ENCODE assay signal across 10 cellular contexts in genomic region chr5:79845448-79846197, GRCh38.
DNase-seq lines count a peak whose midpoint lies in the region; ATAC-seq and TF ChIP-seq lines count a peak whose summit lies in the region.
"Had no signal": no experiment of that assay in that cellular context is flagged by ENCODE, and none has a peak within 500 bp of the region (broad histone marks: within the 10 kb centered on the region; RNA-seq: fewer than 3 reads in every experiment).

No MANE protein-coding gene starts in this region.

- no peaks in the 10 kb centered on the region for H3K36me3 ChIP-seq in lower lobe of right lung

- no peaks in the 10 kb centered on the region for H3K4me1 ChIP-seq in lower lobe of right lung

- H3K27me3 Mint-ChIP-seq in activated naive CD8-positive, alpha-beta T cell treated with anti-CD3 and anti-CD28 coated beads for 36 hours = peaks cover 8% of the 10 kb centered on the region

- H3K9me3 ChIP-seq in lower lobe of right lung = no peaks in the 10 kb centered on the region

- H3K36me3 Mint-ChIP-seq in activated naive CD8-positive, alpha-beta T cell treated with anti-CD3 and anti-CD28 coated beads for 36 hours = no peaks in the 10 kb centered on the region

- intact Hi-C loops in left ventricle myocardium superior (cut with micrococcal nuclease) (no loop called here), lower lobe of right lung (cut with DNase I) (no loop called here)

- H3K27ac ChIP-seq in lower lobe of right lung = no peak overlapping the region

- peak; percentile 10 for DNase-seq in stimulated activated CD4-positive, alpha-beta T cell treated with anti-CD3 and anti-CD28 coated beads, Interleukin-4, amount 100 ng/mL, for 24 hours
- DNase-seq in stimulated activated CD4-positive, alpha-beta T cell treated with anti-CD3 and anti-CD28 coated beads, Interleukin-4, amount 100 ng/mL, for 4 hours = no peak
- DNase-seq in activated naive CD8-positive, alpha-beta T cell treated with anti-CD3 and anti-CD28 coated beads for 36 hours = peak; percentile 42
- DNase-seq in left ventricle myocardium superior = no peak
- DNase-seq in DMS79 (lab: John Stamatoyannopoulos, UW) = no peak
- no peak for DNase-seq in lower lobe of right lung
- DNase-seq: activated B cell treated with CpG ODN at 0.5 μM for 24 hours, Calu3 had no signal

- peak overlapping the region; percentile 5 for H3K27ac Mint-ChIP-seq in activated naive CD8-positive, alpha-beta T cell treated with anti-CD3 and anti-CD28 coated beads for 36 hours
- H3K27ac Mint-ChIP-seq: activated B cell treated with CpG ODN at 0.5 μM for 24 hours had no signal

- peaks cover 2% of the 10 kb centered on the region for H3K27me3 ChIP-seq in lower lobe of right lung (ENCODE audit: low read depth)

- no peak overlapping the region for H3K4me3 Mint-ChIP-seq in activated naive CD8-positive, alpha-beta T cell treated with anti-CD3 and anti-CD28 coated beads for 36 hours
- H3K4me3 Mint-ChIP-seq: activated B cell treated with CpG ODN at 0.5 μM for 24 hours had no signal

- H3K9me3 Mint-ChIP-seq in activated naive CD8-positive, alpha-beta T cell treated with anti-CD3 and anti-CD28 coated beads for 36 hours = no peaks in the 10 kb centered on the region
- H3K9me3 Mint-ChIP-seq: activated B cell treated with CpG ODN at 0.5 μM for 24 hours had no signal

- peaks cover 12% of the 10 kb centered on the region for H3K4me1 Mint-ChIP-seq in activated naive CD8-positive, alpha-beta T cell treated with anti-CD3 and anti-CD28 coated beads for 36 hours
- H3K4me1 Mint-ChIP-seq: activated B cell treated with CpG ODN at 0.5 μM for 24 hours had no signal

- ATAC-seq in left ventricle myocardium superior (peak; percentile 71), HG02884 (IDR thresholded peaks at IDR 0.05; ENCODE audit: unreplicated experiment) (no peak), HG02970 (IDR thresholded peaks at IDR 0.05; ENCODE audit: low FRiP score, unreplicated experiment) (no peak), lower lobe of right lung (no peak)

- no peak for TF ChIP-seq CTCF in lower lobe of right lung (IDR thresholded peaks at IDR 0.05)

- no peak overlapping the region for H3K4me3 ChIP-seq in lower lobe of right lung

Comparison
In these comparisons a context has a peak if more than half of its experiments do, and no peak if none do; other contexts are left out.
1. DNase-seq: peak in stimulated activated CD4-positive, alpha-beta T cell treated with anti-CD3 and anti-CD28 coated beads, Interleukin-4, amount 100 ng/mL, for 24 hours (single experiment) and activated naive CD8-positive, alpha-beta T cell treated with anti-CD3 and anti-CD28 coated beads for 36 hours (single experiment); none in stimulated activated CD4-positive, alpha-beta T cell treated with anti-CD3 and anti-CD28 coated beads, Interleukin-4, amount 100 ng/mL, for 4 hours (0 of 2), left ventricle myocardium superior (single experiment), DMS79 (single experiment) and lower lobe of right lung (single experiment).